In genomic region chr17:76677406-76677805, GRCh38 we compare ENCODE assay signal across 31 cellular contexts. TPM values are rescaled to one million over a fixed set of nuclear protein-coding genes. Genes with fewer than 3 reads are reported as not detected.
"Had no signal": no experiment of that assay in that cellular context is flagged by ENCODE, and none has a peak within 500 bp of the region (broad histone marks: within the 10 kb centered on the region; RNA-seq: fewer than 3 reads in every experiment).

No MANE protein-coding gene starts in this region.

- H3K27ac ChIP-seq: body of pancreas, KMS-11, RWPE1 had no signal

- H3K36me3 ChIP-seq: Peyer's patch had no signal

- H3K9me3 ChIP-seq: body of pancreas, MG63, Peyer's patch had no signal

- ATAC-seq: activated CD4-positive, alpha-beta T cell treated with anti-CD3 and anti-CD28 coated beads for 36 hours; activated CD4-positive, CD25-positive, alpha-beta regulatory T cell treated with anti-CD3 and anti-CD28 coated beads, Interleukin-2, amount 50 U/mL, for 24 hours; body of pancreas; PC-3; WTC11 had no signal

- H3K27me3 ChIP-seq: body of pancreas, MG63, Peyer's patch had no signal

- H3K4me3 ChIP-seq: body of pancreas, MG63, Peyer's patch had no signal

- DNase-seq: activated CD4-positive, alpha-beta T cell treated with anti-CD3 and anti-CD28 coated beads for 36 hours; activated CD4-positive, alpha-beta T cell treated with anti-CD3 and anti-CD28 coated beads, Interleukin-2, amount 10 ng/mL, durations not matched to agents 7 days and 5 days; activated CD4-positive, alpha-beta T cell treated with anti-CD3 and anti-CD28 coated beads, Interleukin-2, amount 50 U/mL, for 48 hours; activated CD8-positive, alpha-beta T cell treated with anti-CD3 and anti-CD28 coated beads, Interleukin-2, amount 10 ng/mL, durations not matched to agents 7 days and 5 days; activated gamma-delta T cell; activated naive CD4-positive, alpha-beta T cell treated with Interleukin-2 at 50 U/mL for 16 hours; activated naive CD8-positive, alpha-beta T cell treated with anti-CD3 and anti-CD28 coated beads, Interleukin-2, amount 10 ng/mL, durations not matched to agents 7 days and 5 days; activated T-cell treated with anti-CD3 and anti-CD28 coated beads, Interleukin-2, amount 50 U/mL, for 24 hours; body of pancreas; caudate nucleus; cerebellar nuclear complex; MG63; NCI-H1092; NCI-H1436 treated with DMSO at 0.1 percent for 48 hours; NCI-H1694 treated with DMSO at 0.1 percent for 48 hours; NCI-H2029; NCI-H2171; NCI-H510A; NCI-H526; NCI-H748 treated with DMSO at 0.1 percent for 48 hours; NK-92 treated with Interleukin-12 subunit alpha and Interleukin-12 subunit beta, amount 100 ng/mL, for 24 hours; PC-3; Peyer's patch; Right ventricle myocardium superior; SW 1271; T1000 had no signal

RNA-seq across cellular contexts. Expression of gene ST6GALNAC1, which starts 33.8 kb away (rescaled TPM):
- total RNA-seq: activated CD8-positive, alpha-beta T cell treated with anti-CD3 and anti-CD28 coated beads, Interleukin-2, amount 10 ng/mL, durations not matched to agents 7 days and 5 days; activated naive CD8-positive, alpha-beta T cell treated with anti-CD3 and anti-CD28 coated beads, Interleukin-2, amount 10 ng/mL, durations not matched to agents 7 days and 5 days; astrocyte had no signal
